In the genomic region with DNA sequence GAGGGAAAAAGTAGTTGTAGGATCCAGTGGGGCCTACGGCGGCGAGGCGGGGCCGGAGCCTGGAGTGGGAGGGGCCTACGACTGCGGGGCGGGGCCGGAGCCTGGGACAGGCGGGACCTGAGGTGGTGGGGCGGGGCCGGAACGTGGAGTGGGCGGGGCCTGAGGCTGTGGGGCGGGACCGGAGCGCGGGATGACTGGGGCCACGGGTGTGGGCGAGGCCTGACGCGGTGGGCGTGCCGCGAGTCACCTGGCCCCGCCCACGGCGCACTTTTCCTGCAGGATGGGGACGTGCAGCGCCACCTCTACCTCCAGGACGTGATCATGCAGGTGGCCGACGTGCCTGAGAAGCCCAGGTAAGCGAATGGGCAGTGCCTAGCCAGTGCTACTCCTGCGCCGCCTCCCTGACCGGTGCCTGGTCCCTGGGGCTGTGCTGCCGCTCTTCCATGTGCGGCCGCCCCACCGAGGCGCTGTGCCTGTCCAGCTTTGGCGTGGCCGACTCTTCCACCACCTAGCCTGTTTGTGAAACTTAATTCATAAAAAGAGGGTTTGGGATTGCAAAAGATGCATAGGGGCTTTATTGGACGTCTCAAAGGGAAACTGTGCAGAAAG, we compare ENCODE assay signal across 8 cellular contexts. TPM values are rescaled to one million over a fixed set of nuclear protein-coding genes. Genes with fewer than 3 reads are reported as not detected.
DNase-seq lines count a peak whose midpoint lies in the region; ATAC-seq and TF ChIP-seq lines count a peak whose summit lies in the region.

No MANE protein-coding gene starts in this region.

- no peak overlapping the region for H2AFZ ChIP-seq in OCI-LY1 (ENCODE audit: low read length)

- H3K36me3 ChIP-seq in OCI-LY1 (ENCODE audit: insufficient read depth, low read length) (peaks cover 36% of the 10 kb centered on the region), mucosa of stomach (ENCODE audit: control insufficient read depth, insufficient read depth, low read length) (no peaks in the 10 kb centered on the region)

- H3K27ac ChIP-seq in OCI-LY1 (ENCODE audit: low read depth, low read length, poor library complexity, severe bottlenecking) = peak overlapping the region; percentile 38

- no peak for TF ChIP-seq CTCF in OCI-LY1 (IDR thresholded peaks at IDR 0.05; ENCODE audit: low read length)

- H3K27me3 Mint-ChIP-seq in activated T-cell treated with anti-CD3 and anti-CD28 coated beads, Interleukin-2, amount 50 U/mL, for 4 hours (ENCODE audit: low read depth) = no peaks in the 10 kb centered on the region

- no peaks in the 10 kb centered on the region for H3F3A ChIP-seq in OCI-LY1 (ENCODE audit: insufficient read depth, low read length)

- peaks cover 13% of the 10 kb centered on the region for H3K36me3 Mint-ChIP-seq in activated T-cell treated with anti-CD3 and anti-CD28 coated beads, Interleukin-2, amount 50 U/mL, for 4 hours (ENCODE audit: insufficient read depth)

- H3K4me1 ChIP-seq in OCI-LY1 (ENCODE audit: insufficient read depth, low read length, severe bottlenecking) = peaks cover 29% of the 10 kb centered on the region
- peaks cover 27% of the 10 kb centered on the region for H3K4me1 ChIP-seq in mucosa of stomach (ENCODE audit: control insufficient read depth, insufficient read depth, low read length)

- H3K9ac ChIP-seq in OCI-LY1 (ENCODE audit: low read length) (peak overlapping the region; percentile 71), mucosa of stomach (ENCODE audit: low read length) (peak overlapping the region; percentile 88)

- no peaks in the 10 kb centered on the region for H4K20me1 ChIP-seq in OCI-LY1 (ENCODE audit: insufficient read depth, low read length)

- H3K4me3 Mint-ChIP-seq in activated T-cell treated with anti-CD3 and anti-CD28 coated beads, Interleukin-2, amount 50 U/mL, for 4 hours = peak overlapping the region; percentile 74

- H3K9me3 ChIP-seq in OCI-LY1 (ENCODE audit: low read length) (no peaks in the 10 kb centered on the region), mucosa of stomach (ENCODE audit: control insufficient read depth, low read length) (no peaks in the 10 kb centered on the region)

- no peaks in the 10 kb centered on the region; the same call in 1 of the 2 replicates for H3K79me2 ChIP-seq in OCI-LY1 (ENCODE audit: insufficient read depth, low read length)

- DNase-seq in COLO668 (lab: John Stamatoyannopoulos, UW; ENCODE audit: unreplicated experiment) = peak; percentile 88
- DNase-seq in HT-29 (ENCODE audit: low spot score) = peak; percentile 96
- peak; percentile 95 for DNase-seq in activated T-cell treated with anti-CD3 and anti-CD28 coated beads, Interleukin-2, amount 50 U/mL, for 4 hours
- DNase-seq in erythroblast (lab: John Stamatoyannopoulos, UW) = peak; percentile 94 to 99
- peak; percentile 89 for DNase-seq in stimulated activated CD8-positive, alpha-beta memory T cell treated with anti-CD3 and anti-CD28 coated beads, Interleukin-7, amount 100 ng/mL, for 1 hour (ENCODE audit: low read depth in 2 of 2)

- H3K4me1 Mint-ChIP-seq in activated T-cell treated with anti-CD3 and anti-CD28 coated beads, Interleukin-2, amount 50 U/mL, for 4 hours (ENCODE audit: low read depth) = peaks cover 28% of the 10 kb centered on the region

- H3K27me3 ChIP-seq in OCI-LY1 (ENCODE audit: insufficient read depth, low read length) (no peaks in the 10 kb centered on the region), mucosa of stomach (ENCODE audit: control insufficient read depth, insufficient read depth, low read length) (no peaks in the 10 kb centered on the region)

- no peaks in the 10 kb centered on the region for H3K9me3 Mint-ChIP-seq in activated T-cell treated with anti-CD3 and anti-CD28 coated beads, Interleukin-2, amount 50 U/mL, for 4 hours

- peak overlapping the region; percentile 95 for H3K4me2 ChIP-seq in OCI-LY1 (ENCODE audit: low read length)

- H3K9me2 ChIP-seq in OCI-LY1 (ENCODE audit: low read depth, low read length) = no peaks in the 10 kb centered on the region

- H3K4me3 ChIP-seq in OCI-LY1 (ENCODE audit: low read depth, low read length, poor library complexity, severe bottlenecking) = peak overlapping the region; percentile 87
- H3K4me3 ChIP-seq in mucosa of stomach (ENCODE audit: low read length) = peak overlapping the region; percentile 68

- ATAC-seq in GM21367 (IDR thresholded peaks at IDR 0.05; ENCODE audit: unreplicated experiment) = peak; percentile 60
- peak; percentile 81 to 83 for ATAC-seq in activated T-cell treated with anti-CD3 and anti-CD28 coated beads, Interleukin-2, amount 50 U/mL, for 4 hours

- peak; percentile 58 for TF ChIP-seq POLR2A in erythroblast (IDR thresholded peaks at IDR 0.05; ENCODE audit: low read length)

RNA-seq across cellular contexts. Expression of a gene that starts 0.5 kb away (rescaled TPM):
- total RNA-seq in HT-29 (2014; rRNA removed; shearing (Covaris generic)) = 80.3 and 102 TPM in 2 replicates
- total RNA-seq in activated T-cell treated with anti-CD3 and anti-CD28 coated beads, Interleukin-2, amount 50 U/mL, for 4 hours = 100 to 1,000 TPM in 1 of 3 donors, 10 to 100 TPM in 2; 84.4 to 117 (median 97.3) TPM

RNA-seq across cellular contexts. Expression of a gene that starts 0.5 kb away (rescaled TPM):
- 87.7 and 88.4 TPM in 2 replicates for total RNA-seq in HT-29 (2014; rRNA removed; shearing (Covaris generic))
- total RNA-seq in activated T-cell treated with anti-CD3 and anti-CD28 coated beads, Interleukin-2, amount 50 U/mL, for 4 hours = 10 to 100 TPM; 59.6 to 67.9 (median 62.6) TPM

RNA-seq across cellular contexts. Expression of a gene that starts 27.5 kb away (rescaled TPM):
- total RNA-seq in HT-29 (2014; rRNA removed; shearing (Covaris generic)) = not detected in 2 replicates
- not detected for total RNA-seq in activated T-cell treated with anti-CD3 and anti-CD28 coated beads, Interleukin-2, amount 50 U/mL, for 4 hours

RNA-seq across cellular contexts. Expression of a gene that starts 32.5 kb away (rescaled TPM):
- total RNA-seq in HT-29 (2014; rRNA removed; shearing (Covaris generic)) = 73.5 and 78.5 TPM in 2 replicates
- total RNA-seq in activated T-cell treated with anti-CD3 and anti-CD28 coated beads, Interleukin-2, amount 50 U/mL, for 4 hours = 10 to 100 TPM; 62.8 to 72.7 (median 70.7) TPM

RNA-seq across cellular contexts. Expression of a gene that starts 38.0 kb away (rescaled TPM):
- 25.0 and 36.5 TPM in 2 replicates for total RNA-seq in HT-29 (2014; rRNA removed; shearing (Covaris generic))
- total RNA-seq in activated T-cell treated with anti-CD3 and anti-CD28 coated beads, Interleukin-2, amount 50 U/mL, for 4 hours = not detected

Comparison
In these comparisons a context has a peak if more than half of its experiments do, and no peak if none do; other contexts are left out.
1. Peak in every context shown above with its lines: DNase-seq, ATAC-seq, H3K4me3 ChIP-seq and H3K27ac ChIP-seq.